In genomic region chr2:174312581-174313234, GRCh38 we compare ENCODE assay signal across 21 cellular contexts. TPM values are rescaled to one million over a fixed set of nuclear protein-coding genes. Genes with fewer than 3 reads are reported as not detected.
"Had no signal": no experiment of that assay in that cellular context is flagged by ENCODE, and none has a peak within 500 bp of the region (broad histone marks: within the 10 kb centered on the region; RNA-seq: fewer than 3 reads in every experiment).

No MANE protein-coding gene starts in this region.

- ATAC-seq: naive thymus-derived CD8-positive, alpha-beta T cell; right cardiac atrium; stimulated activated naive B cell treated with anti-CD40 and anti-IgM and Interleukin-4, amounts not matched to agents 10 μg/mL and 1 μg/mL and 100 μg/mL, for 72 hours had no signal

- H3K4me3 ChIP-seq: spleen, tibial nerve, vagina had no signal

- DNase-seq: activated B cell treated with CpG ODN at 0.5 μM for 24 hours; activated CD4-positive, alpha-beta T cell treated with anti-CD3 and anti-CD28 coated beads, Interleukin-2, amount 10 ng/mL, durations not matched to agents 7 days and 5 days; activated naive CD4-positive, alpha-beta T cell treated with anti-CD3 and anti-CD28 coated beads, Interleukin-2, amount 50 U/mL, for 16 hours; activated T-cell treated with anti-CD3 and anti-CD28 coated beads for 4 hours; amniotic stem cell; endodermal cell; glutamatergic neuron; naive thymus-derived CD8-positive, alpha-beta T cell; right cardiac atrium; spleen; stimulated activated CD4-positive, alpha-beta T cell treated with anti-CD3 and anti-CD28 coated beads, Interleukin-1b, Interleukin-23, amount 100 ng/mL, for 48 hours; stimulated activated naive B cell treated with anti-CD40 and anti-IgM and Interleukin-4, amounts not matched to agents 10 μg/mL and 1 μg/mL and 100 μg/mL, for 72 hours had no signal

RNA-seq across cellular contexts. Expression of gene SP9, which starts 22.0 kb away (rescaled TPM):
- total RNA-seq: activated B cell treated with CpG ODN at 0.5 μM for 24 hours; activated CD4-positive, alpha-beta T cell treated with anti-CD3 and anti-CD28 coated beads, Interleukin-2, amount 10 ng/mL, durations not matched to agents 7 days and 5 days; activated CD8-positive, alpha-beta memory T cell treated with anti-CD3 and anti-CD28 coated beads for 36 hours; activated T-helper 2 cell treated with anti-CD3 and anti-CD28 coated beads, Interferon-gamma antibody, Interleukin-2, Interleukin-4, amounts not matched to agents 10 μg/mL and 5 μg/mL and 100 μg/mL, durations not matched to agents 14 hours and 24 hours and 36 hours; dermis microvascular lymphatic vessel endothelial cell; endodermal cell; lung microvascular endothelial cell; mononuclear cell; naive thymus-derived CD8-positive, alpha-beta T cell; posterior vena cava; right cardiac atrium; spleen; subcutaneous adipose tissue; tibial nerve; vagina had no signal
- polyA plus RNA-seq: naive thymus-derived CD8-positive, alpha-beta T cell; right cardiac atrium; spleen had no signal
